In genomic region chr12:43914923-43915468, GRCh38 we compare ENCODE assay signal across 12 cellular contexts.
DNase-seq lines count a peak whose midpoint lies in the region; ATAC-seq and TF ChIP-seq lines count a peak whose summit lies in the region.
"Had no signal": no experiment of that assay in that cellular context is flagged by ENCODE, and none has a peak within 500 bp of the region (broad histone marks: within the 10 kb centered on the region; RNA-seq: fewer than 3 reads in every experiment).

No MANE protein-coding gene starts in this region.

- no peaks in the 10 kb centered on the region for H3K36me3 Mint-ChIP-seq in neural crest cell (ENCODE audit: low read depth)

- ATAC-seq in GM18517 (IDR thresholded peaks at IDR 0.05; ENCODE audit: unreplicated experiment), result no peak

- H3K4me3 Mint-ChIP-seq in neural crest cell, result no peak overlapping the region
- H3K4me3 Mint-ChIP-seq: T-helper 1 cell treated with Interleukin-12 subunit alpha and Interleukin-12 subunit beta and Interleukin-4 antibody, amounts not matched to agents 30 μg/mL and 1 μg/mL, for 36 hours had no signal

- TF ChIP-seq CTCF in brain microvascular endothelial cell (IDR thresholded peaks at IDR 0.05; ENCODE audit: low read depth, low read length, missing control alignments) (peak; percentile 25), neural crest cell (conservative IDR thresholded peaks at IDR 0.05) (peak; percentile 40)

- in situ Hi-C loops in brain microvascular endothelial cell (cut with HindIII; ENCODE audit: low pct_ligation_motif_present, low sequenced_read_pairs), result no loop called here

- H3K9me3 Mint-ChIP-seq in neural crest cell, result no peaks in the 10 kb centered on the region
- H3K9me3 Mint-ChIP-seq: T-helper 1 cell treated with Interleukin-12 subunit alpha and Interleukin-12 subunit beta and Interleukin-4 antibody, amounts not matched to agents 30 μg/mL and 1 μg/mL, for 36 hours had no signal

- no peaks in the 10 kb centered on the region for H3K4me1 Mint-ChIP-seq in neural crest cell

- DNase-seq in NCI-H1694 treated with DMSO at 0.1 percent for 48 hours (lab: John Stamatoyannopoulos, UW) (peak; percentile 2), NCI-H1694 (lab: John Stamatoyannopoulos, UW) (no peak), HT1080 (ENCODE audit: low read depth) (peak; percentile 18), brain microvascular endothelial cell (no peak), neural crest cell (ENCODE audit: low read depth, low spot score) (no peak), UCSD-AML1 (lab: John Stamatoyannopoulos, UW; ENCODE audit: unreplicated experiment) (no peak), cerebellum (ENCODE audit: low spot score) (no peak)
- DNase-seq: activated gamma-delta T cell treated with Interleukin-2 at 50 U/mL for 16 hours, MG63 had no signal

- no peaks in the 10 kb centered on the region for H3K27me3 ChIP-seq in brain microvascular endothelial cell (replicated peaks)
- H3K27me3 ChIP-seq: MG63 had no signal

- no peaks in the 10 kb centered on the region for H3K36me3 ChIP-seq in brain microvascular endothelial cell (replicated peaks)
- H3K36me3 ChIP-seq: MG63, thoracic aorta had no signal

- no peak overlapping the region for H3K27ac ChIP-seq in brain microvascular endothelial cell
- H3K27ac ChIP-seq: thoracic aorta had no signal

- H3K4me3 ChIP-seq in brain microvascular endothelial cell (ENCODE audit: low read depth, low read length), result no peak overlapping the region
- H3K4me3 ChIP-seq: MG63, thoracic aorta had no signal

- H3K27me3 Mint-ChIP-seq in neural crest cell (ENCODE audit: low read depth), result no peaks in the 10 kb centered on the region

- H3K27ac Mint-ChIP-seq in neural crest cell (ENCODE audit: unreplicated experiment), result peak overlapping the region; percentile 10
- H3K27ac Mint-ChIP-seq: T-helper 1 cell treated with Interleukin-12 subunit alpha and Interleukin-12 subunit beta and Interleukin-4 antibody, amounts not matched to agents 30 μg/mL and 1 μg/mL, for 36 hours had no signal

Comparison
In these comparisons a context has a peak if more than half of its experiments do, and no peak if none do; other contexts are left out.
1. DNase-seq: peak in NCI-H1694 treated with DMSO at 0.1 percent for 48 hours (single experiment) and HT1080 (single experiment); none in NCI-H1694 (single experiment), brain microvascular endothelial cell (single experiment), neural crest cell (single experiment), UCSD-AML1 (single experiment) and cerebellum (single experiment).